In genomic region chr4:154416183-154416543, GRCh38 we compare ENCODE assay signal across 8 cellular contexts.
DNase-seq lines count a peak whose midpoint lies in the region; ATAC-seq and TF ChIP-seq lines count a peak whose summit lies in the region.

No MANE protein-coding gene starts in this region.

- H3K4me1 Mint-ChIP-seq in activated naive CD8-positive, alpha-beta T cell treated with anti-CD3 and anti-CD28 coated beads for 36 hours, result peaks cover 13% of the 10 kb centered on the region
- peaks cover 15% of the 10 kb centered on the region for H3K4me1 Mint-ChIP-seq in stimulated activated naive CD8-positive, alpha-beta T cell treated with anti-CD3 and anti-CD28 coated beads, Interleukin-15, amount 100 ng/mL, for 72 hours

- peaks cover under 1% of the 10 kb centered on the region for H3K9me3 Mint-ChIP-seq in activated naive CD8-positive, alpha-beta T cell treated with anti-CD3 and anti-CD28 coated beads for 36 hours
- H3K9me3 Mint-ChIP-seq in stimulated activated naive CD8-positive, alpha-beta T cell treated with anti-CD3 and anti-CD28 coated beads, Interleukin-15, amount 100 ng/mL, for 72 hours, result no peaks in the 10 kb centered on the region

- CTCF ChIA-PET in AG04449 (lab: Yijun Ruan, JAX), result interaction anchor here (0.8 kb wide), 1 partner anchor 136 kb away, joined by 3 read pairs; no protein-coding TSS in a partner anchor

- peaks cover 61% of the 10 kb centered on the region for H3K27me3 Mint-ChIP-seq in activated naive CD8-positive, alpha-beta T cell treated with anti-CD3 and anti-CD28 coated beads for 36 hours
- peaks cover 41% of the 10 kb centered on the region for H3K27me3 Mint-ChIP-seq in stimulated activated naive CD8-positive, alpha-beta T cell treated with anti-CD3 and anti-CD28 coated beads, Interleukin-15, amount 100 ng/mL, for 72 hours

- H3K27me3 ChIP-seq in MG63, result no peaks in the 10 kb centered on the region

- peak overlapping the region; percentile 68 for H3K4me3 Mint-ChIP-seq in activated naive CD8-positive, alpha-beta T cell treated with anti-CD3 and anti-CD28 coated beads for 36 hours
- peak overlapping the region; percentile 58 to 73 for H3K4me3 Mint-ChIP-seq in stimulated activated naive CD8-positive, alpha-beta T cell treated with anti-CD3 and anti-CD28 coated beads, Interleukin-15, amount 100 ng/mL, for 72 hours

- H3K4me3 ChIP-seq in AG04449 (ENCODE audit: low read depth, low read length) (peak overlapping the region; percentile 53), iPS-18c (ENCODE audit: insufficient read depth, low read depth, low read length) (peak overlapping the region; percentile 77), MG63 (no peak overlapping the region)

- H3K27ac Mint-ChIP-seq in activated naive CD8-positive, alpha-beta T cell treated with anti-CD3 and anti-CD28 coated beads for 36 hours, result no peak overlapping the region
- no peak overlapping the region for H3K27ac Mint-ChIP-seq in stimulated activated naive CD8-positive, alpha-beta T cell treated with anti-CD3 and anti-CD28 coated beads, Interleukin-15, amount 100 ng/mL, for 72 hours

- H3K9me3 ChIP-seq in iPS-18c (ENCODE audit: control insufficient read depth, insufficient read depth, low read length) (no peaks in the 10 kb centered on the region), MG63 (no peaks in the 10 kb centered on the region)

- POLR2A ChIA-PET in AG04449 (lab: Yijun Ruan, JAX), result no interaction called here

- TF ChIP-seq CTCF in AG04449 (IDR thresholded peaks at IDR 0.05; ENCODE audit: insufficient read depth, low read length, missing control alignments), result no peak

- H3K36me3 ChIP-seq in MG63, result no peaks in the 10 kb centered on the region

- peak; percentile 6 for ATAC-seq in GM18858 (IDR thresholded peaks at IDR 0.05; ENCODE audit: unreplicated experiment)
- peak; percentile 49 for ATAC-seq in HG03097 (IDR thresholded peaks at IDR 0.05; ENCODE audit: low FRiP score, unreplicated experiment)
- ATAC-seq in stimulated activated naive CD8-positive, alpha-beta T cell treated with anti-CD3 and anti-CD28 coated beads, Interleukin-15, amount 100 ng/mL, for 72 hours, result peak; percentile 33

- DNase-seq in AG04449 (ENCODE audit: low read depth, low spot score) (no peak), SHP77 treated with DMSO at 0.1 percent for 48 hours (lab: John Stamatoyannopoulos, UW) (no peak), MG63 (no peak)
- no peak for DNase-seq in activated naive CD8-positive, alpha-beta T cell treated with anti-CD3 and anti-CD28 coated beads for 36 hours
- DNase-seq in stimulated activated naive CD8-positive, alpha-beta T cell treated with anti-CD3 and anti-CD28 coated beads, Interleukin-15, amount 100 ng/mL, for 72 hours, result peak in 1 of 2 donors; percentile 5

- H3K36me3 Mint-ChIP-seq in activated naive CD8-positive, alpha-beta T cell treated with anti-CD3 and anti-CD28 coated beads for 36 hours, result no peaks in the 10 kb centered on the region
